ENCODE assay signal across 29 cellular contexts in the genomic region with DNA sequence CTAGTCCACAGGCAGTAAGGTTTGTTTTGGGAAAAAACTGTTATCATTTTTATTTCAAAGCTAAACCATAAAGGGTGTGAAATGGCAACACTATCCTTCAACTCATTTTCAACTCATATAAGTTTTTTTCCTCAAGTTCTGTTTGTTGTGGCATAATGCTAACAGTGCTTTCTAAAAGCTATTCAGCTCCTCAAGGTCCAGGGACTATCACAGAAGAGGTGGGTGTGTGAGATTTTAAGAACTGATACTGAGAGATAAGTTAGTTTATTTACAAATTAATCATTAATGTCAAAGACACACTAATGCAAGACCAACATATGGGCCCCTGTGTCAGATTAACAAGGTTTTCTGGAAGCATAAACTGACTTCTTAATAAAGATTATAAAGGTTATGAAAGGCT. TPM values are rescaled to one million over a fixed set of nuclear protein-coding genes. Genes with fewer than 3 reads are reported as not detected.
"Had no signal": no experiment of that assay in that cellular context is flagged by ENCODE, and none has a peak within 500 bp of the region (broad histone marks: within the 10 kb centered on the region; RNA-seq: fewer than 3 reads in every experiment).

No MANE protein-coding gene starts in this region.

- H3K4me1 ChIP-seq: breast epithelium, heart left ventricle, left lung, lower lobe of right lung had no signal

- H3K27ac ChIP-seq: breast epithelium, foreskin keratinocyte, heart left ventricle, left lung, lower lobe of right lung, neural progenitor cell, skin epidermis, thoracic aorta had no signal

- H3K9me3 ChIP-seq: breast epithelium, heart left ventricle, left lung, lower lobe of right lung, thoracic aorta had no signal

- H3K27me3 ChIP-seq: breast epithelium, foreskin keratinocyte, heart left ventricle, left lung, neural progenitor cell had no signal

- ATAC-seq: esophagus mucosa; foreskin keratinocyte; heart left ventricle; left lung; lower lobe of right lung; natural killer cell; sciatic nerve; stimulated activated effector memory CD8-positive, alpha-beta T cell treated with anti-CD3 and anti-CD28 coated beads, Interleukin-12 subunit alpha, Interleukin-12 subunit beta, amount 100 ng/mL, for 72 hours had no signal

- DNase-seq: activated CD4-positive, alpha-beta memory T cell treated with anti-CD3 and anti-CD28 coated beads, Interleukin-2, amount 10 ng/mL, durations not matched to agents 7 days and 5 days; activated CD4-positive, alpha-beta T cell treated with anti-CD3 and anti-CD28 coated beads, Interleukin-2, amount 10 ng/mL, durations not matched to agents 7 days and 5 days; activated CD4-positive, CD25-positive, alpha-beta regulatory T cell treated with anti-CD3 and anti-CD28 coated beads, Interleukin-2, amount 50 U/mL, for 72 hours; activated CD8-positive, alpha-beta memory T cell treated with anti-CD3 and anti-CD28 coated beads, Interleukin-2, amount 50 U/mL, for 48 hours; activated gamma-delta T cell; activated naive CD4-positive, alpha-beta T cell treated with anti-CD3 and anti-CD28 coated beads, Interleukin-2, amount 50 U/mL, for 16 hours; activated T-cell treated with anti-CD3 and anti-CD28 coated beads, Interleukin-2, amount 50 U/mL, for 24 hours; amygdala; central memory CD4-positive, alpha-beta T cell; endodermal cell; foreskin keratinocyte; heart left ventricle; left lung; lower lobe of right lung; mesenchymal stem cell; natural killer cell; occipital lobe; stimulated activated CD4-positive, alpha-beta T cell treated with anti-CD3 and anti-CD28 coated beads, Interleukin-4, amount 100 ng/mL, for 24 hours; T1000; trophoblast cell had no signal

- H2AFZ ChIP-seq: neural progenitor cell had no signal

- H3K36me3 ChIP-seq: breast epithelium, heart left ventricle, left lung, lower lobe of right lung, neural progenitor cell, thoracic aorta had no signal

- H3K9ac ChIP-seq: neural progenitor cell had no signal

- H3K4me3 ChIP-seq: breast epithelium, heart left ventricle, left lung, lower lobe of right lung, neural progenitor cell, skin epidermis, thoracic aorta had no signal

- H3K4me2 ChIP-seq: neural progenitor cell had no signal

RNA-seq across cellular contexts. Expression of gene UGT2B15, which starts 11.8 kb away (rescaled TPM):
- total RNA-seq: activated CD4-positive, alpha-beta memory T cell treated with anti-CD3 and anti-CD28 coated beads, Interleukin-2, amount 10 ng/mL, durations not matched to agents 7 days and 5 days; activated CD4-positive, alpha-beta T cell treated with anti-CD3 and anti-CD28 coated beads, Interleukin-2, amount 10 ng/mL, durations not matched to agents 7 days and 5 days; endodermal cell; esophagus mucosa; foreskin keratinocyte; heart left ventricle; kidney epithelial cell; left lung; lower lobe of right lung; natural killer cell; occipital lobe; sciatic nerve; subcutaneous adipose tissue; thoracic aorta had no signal
